Comparison of ENCODE assay signal across 19 cellular contexts in the genomic region with DNA sequence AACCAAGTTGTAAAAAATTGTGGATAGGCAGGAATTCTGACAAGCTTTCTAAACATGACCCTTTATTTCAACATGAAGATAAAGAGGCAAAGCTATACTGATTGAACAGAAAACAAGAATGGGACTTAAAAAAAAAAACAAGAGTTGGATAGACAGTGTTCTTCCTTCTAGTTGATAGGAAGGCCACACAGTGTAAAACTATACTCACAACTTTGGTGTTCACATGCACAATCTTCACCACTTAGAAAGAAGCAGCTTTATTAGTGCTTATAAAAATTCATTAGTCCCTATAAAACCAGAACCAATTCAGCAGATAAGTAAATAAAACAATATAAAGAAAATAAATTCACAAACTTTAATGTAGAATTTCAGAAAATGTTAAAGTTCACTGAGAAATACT.
"Had no signal": no experiment of that assay in that cellular context is flagged by ENCODE, and none has a peak within 500 bp of the region (broad histone marks: within the 10 kb centered on the region; RNA-seq: fewer than 3 reads in every experiment).

No MANE protein-coding gene starts in this region.

- DNase-seq: cortex of kidney; effector memory CD4-positive, alpha-beta T cell; kidney; left cardiac atrium; psoas muscle; retina; spleen; stimulated activated CD4-positive, alpha-beta T cell treated with anti-CD3 and anti-CD28 coated beads, Interleukin-15, amount 100 ng/mL, for 24 hours; stimulated activated CD4-positive, alpha-beta T cell treated with anti-CD3 and anti-CD28 coated beads, Interleukin-1b, Interleukin-23, amount 100 ng/mL, for 48 hours; tibial artery; upper lobe of left lung had no signal

- H3K36me3 ChIP-seq: neutrophil, spleen, tibial artery, upper lobe of left lung, uterus had no signal

- H3K9me3 Mint-ChIP-seq: naive thymus-derived CD8-positive, alpha-beta T cell; stimulated activated memory B cell treated with anti-CD40 and anti-IgM and Interleukin-4, amounts not matched to agents 10 μg/mL and 1 μg/mL and 100 μg/mL, for 72 hours; stimulated activated naive CD8-positive, alpha-beta T cell treated with anti-CD3 and anti-CD28 coated beads, Interleukin-15, Interleukin-2, amounts not matched to agents 100 ng/mL and 50 ng/mL, for 24 hours had no signal

- H3K27me3 Mint-ChIP-seq: naive thymus-derived CD8-positive, alpha-beta T cell; stimulated activated memory B cell treated with anti-CD40 and anti-IgM and Interleukin-4, amounts not matched to agents 10 μg/mL and 1 μg/mL and 100 μg/mL, for 72 hours; stimulated activated naive CD8-positive, alpha-beta T cell treated with anti-CD3 and anti-CD28 coated beads, Interleukin-15, Interleukin-2, amounts not matched to agents 100 ng/mL and 50 ng/mL, for 24 hours had no signal

- H3K4me1 ChIP-seq: psoas muscle, upper lobe of left lung had no signal

- H3K4me3 Mint-ChIP-seq: naive thymus-derived CD8-positive, alpha-beta T cell; stimulated activated memory B cell treated with anti-CD40 and anti-IgM and Interleukin-4, amounts not matched to agents 10 μg/mL and 1 μg/mL and 100 μg/mL, for 72 hours; stimulated activated naive CD8-positive, alpha-beta T cell treated with anti-CD3 and anti-CD28 coated beads, Interleukin-15, Interleukin-2, amounts not matched to agents 100 ng/mL and 50 ng/mL, for 24 hours had no signal

- H3K4me3 ChIP-seq: dorsolateral prefrontal cortex, hepatocyte, mucosa of descending colon, psoas muscle, spleen, tibial artery, upper lobe of left lung, uterus had no signal

- H3K27ac Mint-ChIP-seq: stimulated activated naive CD8-positive, alpha-beta T cell treated with anti-CD3 and anti-CD28 coated beads, Interleukin-15, Interleukin-2, amounts not matched to agents 100 ng/mL and 50 ng/mL, for 24 hours had no signal

- H3K27me3 ChIP-seq: dorsolateral prefrontal cortex, hepatocyte, neutrophil, spleen, tibial artery, upper lobe of left lung, uterus had no signal

- H3K27ac ChIP-seq: hepatocyte, neutrophil, psoas muscle, spleen, tibial artery, upper lobe of left lung had no signal

- H3K9me3 ChIP-seq: mucosa of descending colon, neutrophil, psoas muscle, spleen, tibial artery, upper lobe of left lung, uterus had no signal
